In genomic region chr1:155207578-155208405, GRCh38 we compare ENCODE assay signal across 8 cellular contexts. TPM values are rescaled to one million over a fixed set of nuclear protein-coding genes. Genes with fewer than 3 reads are reported as not detected.
DNase-seq lines count a peak whose midpoint lies in the region; ATAC-seq, FAIRE-seq and TF ChIP-seq lines count a peak whose summit lies in the region.

THBS3 (minus strand) TSS chr1:155207897; CDS start chr1:155207876, 21 bp downstream.

- TF ChIP-seq CTCF in endothelial cell of umbilical vein (IDR thresholded peaks at IDR 0.05; ENCODE audit: extremely low read depth in 1 of 2, insufficient read depth in 1 of 2, low read depth in 1 of 2, low read length in 2 of 2) (no peak), upper lobe of left lung (IDR thresholded peaks at IDR 0.05) (no peak)

- peaks cover 12% of the 10 kb centered on the region for H3K36me3 ChIP-seq in HAP-1 (replicated peaks)
- no peaks in the 10 kb centered on the region for H3K36me3 ChIP-seq in endothelial cell of umbilical vein (ENCODE audit: control insufficient read depth in 2 of 2, extremely low read depth in 1 of 2, insufficient read depth in 2 of 2, low read length in 2 of 2)
- peaks cover 0 to 10% (median 3%) of the 10 kb centered on the region in 4 donors for H3K36me3 ChIP-seq in upper lobe of left lung

- POLR2A ChIA-PET in endothelial cell of umbilical vein (lab: Charles Lee), result interaction anchor here (0.6 to 1.3 kb wide), 2 partner anchors 10 to 68 kb away, joined by 3 to 8 read pairs; no protein-coding TSS in a partner anchor

- H3K4me3 ChIP-seq in HAP-1 (peak within 1 kb of the TSS; percentile 88), endothelial cell of umbilical vein (replicated peaks in 1 of 3; ENCODE audit: insufficient read depth in 1 of 3, low read depth in 1 of 3, low read length in 3 of 3) (peak within 1 kb of the TSS; percentile 30 to 92 (median 59)), upper lobe of left lung (peak within 1 kb of the TSS; percentile 68 to 88 (median 74))

- BruUV-seq in endothelial cell of umbilical vein (replicated peaks; lab: Mats Ljungman, UMichigan), result TSS peak; percentile 58

- peaks cover 21% of the 10 kb centered on the region for H3K4me1 ChIP-seq in HAP-1
- peaks cover 21% of the 10 kb centered on the region for H3K4me1 ChIP-seq in endothelial cell of umbilical vein (ENCODE audit: control insufficient read depth, extremely low read depth, insufficient read depth, low read length)
- peaks cover 26 to 32% (median 27%) of the 10 kb centered on the region in 4 donors for H3K4me1 ChIP-seq in upper lobe of left lung

- intact Hi-C loops in endothelial cell of umbilical vein (cut with micrococcal nuclease), result loop anchor here (1.0 to 5.0 kb wide), 6 partner anchors 15 to 385 kb away; partner anchors contain the start of gene FDPS

- TF ChIP-seq EP300 in upper lobe of left lung (IDR thresholded peaks at IDR 0.05), result no peak

- H3K79me2 ChIP-seq in endothelial cell of umbilical vein (ENCODE audit: control insufficient read depth, insufficient read depth, low read length), result peaks cover 2% of the 10 kb centered on the region

- peak; percentile 67 for FAIRE-seq in endothelial cell of umbilical vein (lab: Jason Lieb, UNC)

- TF ChIP-seq POLR2A in endothelial cell of umbilical vein (IDR thresholded peaks at IDR 0.05; ENCODE audit: low read depth, low read length), result no peak
- TF ChIP-seq POLR2A in upper lobe of left lung (IDR thresholded peaks at IDR 0.05), result no peak

- peak within 1 kb of the TSS; percentile 96 for H3K9ac ChIP-seq in endothelial cell of umbilical vein (replicated peaks; ENCODE audit: extremely low read depth, insufficient read depth, low read length)

- ATAC-seq in upper lobe of left lung (ENCODE audit: low FRiP score in 2 of 2) (peak; percentile 1 to 43), GM18867 (IDR thresholded peaks at IDR 0.05; ENCODE audit: unreplicated experiment) (no peak), HG03469 (IDR thresholded peaks at IDR 0.05; ENCODE audit: unreplicated experiment) (no peak)

- WGBS in upper lobe of left lung, 2 donors, result 28 to 31% methylated on average over 15 to 16 of the region's 16 CpGs

- CTCF ChIA-PET in endothelial cell of umbilical vein (lab: Charles Lee), result interaction anchor here (0.7 to 4.3 kb wide), 22 partner anchors 8 to 441 kb away, joined by 3 to 69 read pairs (median 6); partner anchors contain the start of gene KRTCAP2

- H3K9me1 ChIP-seq in endothelial cell of umbilical vein (replicated peaks; ENCODE audit: control insufficient read depth, extremely low read depth, insufficient read depth, low read length), result no peaks in the 10 kb centered on the region

- in situ Hi-C loops in HAP-1 (cut with MboI; ENCODE audit: low sequenced_read_pairs), result no loop called here
- in situ Hi-C loops in SK-MEL-5 (cut with HindIII; ENCODE audit: low pct_unique_long_range_greater_than_20kb, low sequenced_read_pairs), result no loop called here

- no peaks in the 10 kb centered on the region for H3K9me3 ChIP-seq in HAP-1
- no peaks in the 10 kb centered on the region for H3K9me3 ChIP-seq in endothelial cell of umbilical vein (replicated peaks; ENCODE audit: control insufficient read depth, insufficient read depth, low read length)
- no peaks in the 10 kb centered on the region for H3K9me3 ChIP-seq in upper lobe of left lung

- peak within 1 kb of the TSS; percentile 58 for H2AFZ ChIP-seq in endothelial cell of umbilical vein (ENCODE audit: low read depth, low read length)

- DNase-seq in AG08396 (ENCODE audit: low spot score) (peak; percentile 38), HAP-1 (ENCODE audit: low spot score in 2 of 2) (peak; percentile 9 to 71), SK-MEL-5 (ENCODE audit: low read depth, low spot score) (no peak), endothelial cell of umbilical vein (ENCODE audit: low read depth, low spot score) (peak; percentile 23), midbrain (lab: John Stamatoyannopoulos, UW) (peak; percentile 40), upper lobe of left lung (no peak)

- peak within 1 kb of the TSS; percentile 71 for H3K4me2 ChIP-seq in endothelial cell of umbilical vein (ENCODE audit: insufficient read depth, low read length)

- H4K20me1 ChIP-seq in endothelial cell of umbilical vein (replicated peaks; ENCODE audit: control insufficient read depth, extremely low read depth, insufficient read depth, low read length), result no peaks in the 10 kb centered on the region

- dilution Hi-C loops in endothelial cell of umbilical vein (cut with MboI; ENCODE audit: extremely low pct_ligation_motif_present, low sequenced_read_pairs), result no loop called here

- H3K27me3 ChIP-seq in HAP-1 (ENCODE audit: low read depth) (no peaks in the 10 kb centered on the region), endothelial cell of umbilical vein (ENCODE audit: control insufficient read depth in 2 of 2, insufficient read depth in 2 of 2, low read length in 2 of 2) (no peaks in the 10 kb centered on the region), upper lobe of left lung (no peaks in the 10 kb centered on the region)

- peak within 1 kb of the TSS; percentile 87 for H3K27ac ChIP-seq in endothelial cell of umbilical vein (ENCODE audit: insufficient read depth, low read depth, low read length)
- H3K27ac ChIP-seq in upper lobe of left lung, result peak within 1 kb of the TSS; percentile 97 to 100 (median 98)

TF ChIP-seq in endothelial cell of umbilical vein, 7 proteins besides CTCF, POLR2A, EP300 and RAD21:
- TF ChIP-seq MAX (IDR thresholded peaks at IDR 0.05; ENCODE audit: insufficient read depth, insufficient read length) (no peak), GATA2 (IDR thresholded peaks at IDR 0.05; ENCODE audit: insufficient read depth, insufficient read length, low read depth, low read length) (no peak), EZH2 (IDR thresholded peaks at IDR 0.05; ENCODE audit: borderline replicate concordance, low read depth, low read length, severe bottlenecking) (no peak), MYC (IDR thresholded peaks at IDR 0.05; ENCODE audit: low read depth, low read length) (no peak)

RNA-seq across cellular contexts. Expression of gene THBS3, which starts in this region (rescaled TPM):
- total RNA-seq in SK-MEL-5 (2014; rRNA removed; shearing (Covaris generic)), result 11.4 and 12.1 TPM in 2 replicates
- 7.4 and 11.9 TPM in 2 replicates for polyA plus RNA-seq in SK-MEL-5 (2015; cell fraction: cytosol; rRNA removed)
- polyA plus RNA-seq in SK-MEL-5 (2015; cell fraction: nucleus; rRNA removed), result 240 and 332 TPM in 2 replicates
- total RNA-seq in endothelial cell of umbilical vein (22.4 and 23.6 TPM in 2 replicates), upper lobe of left lung (10 to 100 TPM; 18.3 to 97.4 (median 27.6) TPM)
- 25.7 and 29.4 TPM in 2 replicates for polyA plus RNA-seq in endothelial cell of umbilical vein
- polyA plus RNA-seq in endothelial cell of umbilical vein (2011; cell fraction: cytosol; rRNA removed), result 11.5 and 13.1 TPM in 2 replicates
- polyA plus RNA-seq in endothelial cell of umbilical vein (2011; cell fraction: nucleus; rRNA removed), result 134 and 168 TPM in 2 replicates
- polyA plus RNA-seq in endothelial cell of umbilical vein (2012), result 18.6 and 32.2 TPM in 2 replicates
- 30.1 and 36.1 TPM in 2 replicates for polyA minus RNA-seq in endothelial cell of umbilical vein
- polyA minus RNA-seq in endothelial cell of umbilical vein (2011; cell fraction: cytosol; rRNA and poly(A)+ RNA removed), result 2.7 TPM
- 23.8 and 26.1 TPM in 2 replicates for polyA minus RNA-seq in endothelial cell of umbilical vein (2011; cell fraction: nucleus; rRNA and poly(A)+ RNA removed)

Comparison
In these comparisons a context has a peak if more than half of its experiments do, and no peak if none do; other contexts are left out.
1. DNase-seq: peak in AG08396 (single experiment), HAP-1 (2 of 2), endothelial cell of umbilical vein (single experiment) and midbrain (single experiment); none in SK-MEL-5 (single experiment) and upper lobe of left lung (0 of 2).
2. ATAC-seq: peak in upper lobe of left lung (2 of 2); none in GM18867 (single experiment) and HG03469 (single experiment).
3. Peak in every context shown above with its lines, with median percentiles within 50 percentile points of each other: H3K4me3 ChIP-seq.